Comparison of ENCODE assay signal across 10 cellular contexts in the genomic region with DNA sequence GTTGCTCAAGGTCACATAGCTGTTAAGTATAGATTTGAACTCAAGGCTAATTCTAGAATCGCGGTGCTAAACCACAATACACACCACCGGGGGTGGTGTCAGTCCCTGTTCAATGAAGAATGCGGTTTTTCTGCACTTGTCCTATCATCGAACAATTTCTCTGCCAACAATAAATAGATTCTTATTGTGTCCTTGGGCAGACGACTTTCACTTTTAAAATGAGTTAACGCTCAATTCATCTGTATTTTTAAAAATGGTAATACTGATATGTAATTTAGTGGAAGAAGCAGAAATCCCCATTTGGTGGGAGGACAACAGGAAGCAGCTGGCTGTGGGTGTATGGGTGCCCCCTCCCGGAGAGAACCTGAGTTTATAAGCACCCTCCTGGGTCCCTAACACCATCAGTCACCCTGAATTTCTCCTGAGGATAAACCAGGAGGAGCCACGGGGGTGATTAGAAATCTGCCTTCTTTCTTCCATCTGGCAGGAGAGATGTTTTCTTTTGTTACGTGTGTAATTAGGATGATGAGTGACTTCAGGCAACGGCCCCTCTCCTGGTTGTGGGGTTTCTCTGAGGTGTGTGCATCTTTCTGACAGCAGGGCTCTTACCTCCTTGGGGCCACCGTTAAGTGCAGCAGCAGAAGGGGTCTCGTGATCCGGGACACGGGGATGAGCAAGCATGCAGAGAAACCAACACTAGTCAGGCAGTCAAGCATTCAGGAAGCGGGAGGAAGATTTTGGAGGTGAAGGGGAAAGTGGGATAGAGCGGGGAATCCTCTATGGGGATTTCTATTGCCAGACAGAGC.
DNase-seq lines count a peak whose midpoint lies in the region; ATAC-seq and TF ChIP-seq lines count a peak whose summit lies in the region.
"Had no signal": no experiment of that assay in that cellular context is flagged by ENCODE, and none has a peak within 500 bp of the region (broad histone marks: within the 10 kb centered on the region; RNA-seq: fewer than 3 reads in every experiment).

No MANE protein-coding gene starts in this region.

- no peak overlapping the region for H3K27ac Mint-ChIP-seq in osteocyte (ENCODE audit: unreplicated experiment)

- peaks cover 9% of the 10 kb centered on the region for H3K9me3 Mint-ChIP-seq in osteocyte (ENCODE audit: unreplicated experiment)

- no peaks in the 10 kb centered on the region for H3K4me1 ChIP-seq in endocrine pancreas (ENCODE audit: control insufficient read depth, insufficient read depth, low read length)

- H3K9me3 ChIP-seq in endocrine pancreas (ENCODE audit: control insufficient read depth, low read length), result no peaks in the 10 kb centered on the region

- no peaks in the 10 kb centered on the region for H3K27me3 Mint-ChIP-seq in osteocyte (ENCODE audit: unreplicated experiment)

- H3K4me3 ChIP-seq in endocrine pancreas (ENCODE audit: control insufficient read depth, insufficient read depth, low read length), result peak overlapping the region; percentile 29
- H3K4me3 ChIP-seq in foreskin fibroblast (ENCODE audit: low read depth in 1 of 2, low read length in 2 of 2), result no peak overlapping the region

- no peaks in the 10 kb centered on the region for H3K36me3 Mint-ChIP-seq in osteocyte (ENCODE audit: unreplicated experiment)

- H3K36me3 ChIP-seq in endocrine pancreas (ENCODE audit: control insufficient read depth, insufficient read depth, low read length), result no peaks in the 10 kb centered on the region

- no peak overlapping the region for H3K9ac ChIP-seq in endocrine pancreas (ENCODE audit: control insufficient read depth, insufficient read depth, low read length)

- H3K27me3 ChIP-seq in endocrine pancreas (ENCODE audit: control insufficient read depth, insufficient read depth, low read length), result no peaks in the 10 kb centered on the region

- peak; percentile 60 for ATAC-seq in HG03432 (IDR thresholded peaks at IDR 0.05; ENCODE audit: unreplicated experiment)

- TF ChIP-seq CTCF in GM10266 (IDR thresholded peaks at IDR 0.05; ENCODE audit: control insufficient read depth, insufficient read depth, low read depth, missing control alignments) (peak; percentile 30), GM20000 (IDR thresholded peaks at IDR 0.05; ENCODE audit: extremely low read depth, missing control alignments) (no peak), foreskin fibroblast (IDR thresholded peaks at IDR 0.05; ENCODE audit: low read depth, low read length) (no peak), osteocyte (IDR thresholded peaks at IDR 0.05) (no peak)

- peak; percentile 62 for DNase-seq in GM10266 (ENCODE audit: extremely low spot score)
- DNase-seq in GM20000 (ENCODE audit: low spot score), result peak; percentile 61
- DNase-seq in C1 segment of cervical spinal cord (lab: John Stamatoyannopoulos, UW), result no peak
- DNase-seq in foreskin fibroblast, result no peak
- DNase-seq in osteocyte (ENCODE audit: extremely low spot score, unreplicated experiment), result no peak
- no peak for DNase-seq in stimulated activated CD4-positive, alpha-beta T cell treated with anti-CD3 and anti-CD28 coated beads, Interleukin-15, amount 100 ng/mL, for 24 hours
- DNase-seq: NCI-H1694, small intestine had no signal

- no peak overlapping the region for H3K4me3 Mint-ChIP-seq in osteocyte (ENCODE audit: unreplicated experiment)

- peaks cover 2% of the 10 kb centered on the region for H3K4me1 Mint-ChIP-seq in osteocyte (ENCODE audit: unreplicated experiment)

Comparison
In these comparisons a context has a peak if more than half of its experiments do, and no peak if none do; other contexts are left out.
1. DNase-seq: peak in GM10266 (single experiment) and GM20000 (single experiment); none in C1 segment of cervical spinal cord (0 of 14), foreskin fibroblast (0 of 2), osteocyte (single experiment) and stimulated activated CD4-positive, alpha-beta T cell treated with anti-CD3 and anti-CD28 coated beads, Interleukin-15, amount 100 ng/mL, for 24 hours (single experiment).